ENCODE assay signal across 1 cellular context in the genomic region with DNA sequence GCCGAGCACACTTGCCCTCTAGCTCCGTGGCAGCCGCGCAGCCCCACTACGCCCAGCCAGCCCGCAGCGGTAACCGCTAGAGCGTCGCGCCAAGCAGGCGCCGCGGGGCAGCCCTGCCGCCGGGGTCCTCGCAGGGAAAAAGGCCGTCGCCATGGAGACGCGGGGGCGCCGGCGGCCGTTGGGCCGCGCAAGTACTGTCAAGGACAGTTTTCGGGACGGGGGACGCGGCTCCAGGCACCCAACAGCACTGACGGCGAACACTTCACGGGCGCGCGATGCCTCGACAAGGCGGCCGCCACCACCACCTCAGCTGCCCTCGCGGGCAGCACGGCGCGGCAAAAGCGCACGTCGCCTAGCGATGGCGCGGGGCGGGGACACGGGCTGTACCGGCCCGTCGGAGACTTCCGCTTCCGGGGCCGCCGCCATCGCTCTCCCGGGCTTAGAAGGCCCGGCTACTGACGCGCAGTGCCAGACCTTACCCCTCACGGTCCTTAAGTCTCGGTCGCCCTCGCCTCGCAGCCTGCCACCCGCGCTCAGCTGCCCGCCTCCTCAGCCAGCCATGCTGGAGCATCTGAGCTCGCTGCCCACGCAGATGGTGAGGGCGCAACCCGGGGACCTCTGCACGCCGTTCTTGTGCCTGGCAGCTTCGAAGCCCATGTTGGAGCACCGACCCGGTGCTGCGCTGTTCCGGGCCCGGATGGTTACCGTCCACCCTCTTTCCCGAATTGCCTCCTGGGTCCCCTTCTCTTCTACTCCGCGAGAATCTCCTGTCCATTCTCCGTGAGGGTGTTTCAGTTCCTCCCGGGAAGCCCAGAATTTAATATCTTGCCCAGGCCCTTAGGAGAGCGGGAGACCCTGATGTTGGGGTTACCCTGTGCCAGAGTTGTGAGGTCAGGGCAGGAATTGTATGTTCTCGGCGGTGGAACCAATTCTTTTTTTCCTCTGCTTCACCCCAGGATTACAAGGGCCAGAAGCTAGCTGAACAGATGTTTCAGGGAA.
TF ChIP-seq lines count a peak whose summit lies in the region.

A gene with protein sequence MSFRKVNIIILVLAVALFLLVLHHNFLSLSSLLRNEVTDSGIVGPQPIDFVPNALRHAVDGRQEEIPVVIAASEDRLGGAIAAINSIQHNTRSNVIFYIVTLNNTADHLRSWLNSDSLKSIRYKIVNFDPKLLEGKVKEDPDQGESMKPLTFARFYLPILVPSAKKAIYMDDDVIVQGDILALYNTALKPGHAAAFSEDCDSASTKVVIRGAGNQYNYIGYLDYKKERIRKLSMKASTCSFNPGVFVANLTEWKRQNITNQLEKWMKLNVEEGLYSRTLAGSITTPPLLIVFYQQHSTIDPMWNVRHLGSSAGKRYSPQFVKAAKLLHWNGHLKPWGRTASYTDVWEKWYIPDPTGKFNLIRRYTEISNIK (minus strand): TSS at position 104 of the 999 bp plus-strand sequence. CDS start 5,331 bp downstream, outside the sequence.
A gene (plus strand): TSS at position 419 of the 999 bp plus-strand sequence. CDS start 141 bp downstream, at position 560.

TF ChIP-seq in HEK293, 187 proteins besides CTCF, POLR2A, EP300 and RAD21 (continued from another document and continues in another):
- TF ChIP-seq, protein P1, sequence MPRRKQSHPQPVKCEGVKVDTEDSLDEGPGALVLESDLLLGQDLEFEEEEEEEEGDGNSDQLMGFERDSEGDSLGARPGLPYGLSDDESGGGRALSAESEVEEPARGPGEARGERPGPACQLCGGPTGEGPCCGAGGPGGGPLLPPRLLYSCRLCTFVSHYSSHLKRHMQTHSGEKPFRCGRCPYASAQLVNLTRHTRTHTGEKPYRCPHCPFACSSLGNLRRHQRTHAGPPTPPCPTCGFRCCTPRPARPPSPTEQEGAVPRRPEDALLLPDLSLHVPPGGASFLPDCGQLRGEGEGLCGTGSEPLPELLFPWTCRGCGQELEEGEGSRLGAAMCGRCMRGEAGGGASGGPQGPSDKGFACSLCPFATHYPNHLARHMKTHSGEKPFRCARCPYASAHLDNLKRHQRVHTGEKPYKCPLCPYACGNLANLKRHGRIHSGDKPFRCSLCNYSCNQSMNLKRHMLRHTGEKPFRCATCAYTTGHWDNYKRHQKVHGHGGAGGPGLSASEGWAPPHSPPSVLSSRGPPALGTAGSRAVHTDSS (tag by site-specific recombination; IDR thresholded peaks at IDR 0.05), result no peak
- no peak for TF ChIP-seq ZNF292 (tag by site-specific recombination; IDR thresholded peaks at IDR 0.05; ENCODE audit: borderline replicate concordance, low read depth)
- TF ChIP-seq ZNF169 (tag by site-specific recombination; IDR thresholded peaks at IDR 0.05), result no peak
- peak; percentile 21; the same call in 1 of the 2 replicates for TF ChIP-seq ZIC2 (tag by site-specific recombination; IDR thresholded peaks at IDR 0.05)
- TF ChIP-seq, protein P2, sequence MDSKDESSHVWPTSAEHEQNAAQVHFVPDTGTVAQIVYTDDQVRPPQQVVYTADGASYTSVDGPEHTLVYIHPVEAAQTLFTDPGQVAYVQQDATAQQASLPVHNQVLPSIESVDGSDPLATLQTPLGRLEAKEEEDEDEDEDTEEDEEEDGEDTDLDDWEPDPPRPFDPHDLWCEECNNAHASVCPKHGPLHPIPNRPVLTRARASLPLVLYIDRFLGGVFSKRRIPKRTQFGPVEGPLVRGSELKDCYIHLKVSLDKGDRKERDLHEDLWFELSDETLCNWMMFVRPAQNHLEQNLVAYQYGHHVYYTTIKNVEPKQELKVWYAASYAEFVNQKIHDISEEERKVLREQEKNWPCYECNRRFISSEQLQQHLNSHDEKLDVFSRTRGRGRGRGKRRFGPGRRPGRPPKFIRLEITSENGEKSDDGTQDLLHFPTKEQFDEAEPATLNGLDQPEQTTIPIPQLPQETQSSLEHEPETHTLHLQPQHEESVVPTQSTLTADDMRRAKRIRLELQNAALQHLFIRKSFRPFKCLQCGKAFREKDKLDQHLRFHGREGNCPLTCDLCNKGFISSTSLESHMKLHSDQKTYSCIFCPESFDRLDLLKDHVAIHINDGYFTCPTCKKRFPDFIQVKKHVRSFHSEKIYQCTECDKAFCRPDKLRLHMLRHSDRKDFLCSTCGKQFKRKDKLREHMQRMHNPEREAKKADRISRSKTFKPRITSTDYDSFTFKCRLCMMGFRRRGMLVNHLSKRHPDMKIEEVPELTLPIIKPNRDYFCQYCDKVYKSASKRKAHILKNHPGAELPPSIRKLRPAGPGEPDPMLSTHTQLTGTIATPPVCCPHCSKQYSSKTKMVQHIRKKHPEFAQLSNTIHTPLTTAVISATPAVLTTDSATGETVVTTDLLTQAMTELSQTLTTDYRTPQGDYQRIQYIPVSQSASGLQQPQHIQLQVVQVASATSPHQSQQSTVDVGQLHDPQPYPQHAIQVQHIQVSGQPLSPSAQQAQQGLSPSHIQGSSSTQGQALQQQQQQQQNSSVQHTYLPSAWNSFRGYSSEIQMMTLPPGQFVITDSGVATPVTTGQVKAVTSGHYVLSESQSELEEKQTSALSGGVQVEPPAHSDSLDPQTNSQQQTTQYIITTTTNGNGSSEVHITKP (tag by site-specific recombination; IDR thresholded peaks at IDR 0.05), result no peak
- TF ChIP-seq ZNF221 (tag by site-specific recombination; IDR thresholded peaks at IDR 0.05; ENCODE audit: borderline replicate concordance), result no peak
- TF ChIP-seq ZNF341 (tag by site-specific recombination; IDR thresholded peaks at IDR 0.05; ENCODE audit: low read depth), result peak; percentile 79
- TF ChIP-seq, protein P3, sequence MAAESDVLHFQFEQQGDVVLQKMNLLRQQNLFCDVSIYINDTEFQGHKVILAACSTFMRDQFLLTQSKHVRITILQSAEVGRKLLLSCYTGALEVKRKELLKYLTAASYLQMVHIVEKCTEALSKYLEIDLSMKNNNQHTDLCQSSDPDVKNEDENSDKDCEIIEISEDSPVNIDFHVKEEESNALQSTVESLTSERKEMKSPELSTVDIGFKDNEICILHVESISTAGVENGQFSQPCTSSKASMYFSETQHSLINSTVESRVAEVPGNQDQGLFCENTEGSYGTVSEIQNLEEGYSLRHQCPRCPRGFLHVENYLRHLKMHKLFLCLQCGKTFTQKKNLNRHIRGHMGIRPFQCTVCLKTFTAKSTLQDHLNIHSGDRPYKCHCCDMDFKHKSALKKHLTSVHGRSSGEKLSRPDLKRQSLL (tag by site-specific recombination; IDR thresholded peaks at IDR 0.05), result no peak
- TF ChIP-seq, protein P4, sequence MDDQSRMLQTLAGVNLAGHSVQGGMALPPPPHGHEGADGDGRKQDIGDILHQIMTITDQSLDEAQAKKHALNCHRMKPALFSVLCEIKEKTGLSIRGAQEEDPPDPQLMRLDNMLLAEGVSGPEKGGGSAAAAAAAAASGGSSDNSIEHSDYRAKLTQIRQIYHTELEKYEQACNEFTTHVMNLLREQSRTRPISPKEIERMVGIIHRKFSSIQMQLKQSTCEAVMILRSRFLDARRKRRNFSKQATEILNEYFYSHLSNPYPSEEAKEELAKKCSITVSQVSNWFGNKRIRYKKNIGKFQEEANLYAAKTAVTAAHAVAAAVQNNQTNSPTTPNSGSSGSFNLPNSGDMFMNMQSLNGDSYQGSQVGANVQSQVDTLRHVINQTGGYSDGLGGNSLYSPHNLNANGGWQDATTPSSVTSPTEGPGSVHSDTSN (CRISPR knock-in tag; IDR thresholded peaks at IDR 0.05), result no peak
- TF ChIP-seq, protein P5, sequence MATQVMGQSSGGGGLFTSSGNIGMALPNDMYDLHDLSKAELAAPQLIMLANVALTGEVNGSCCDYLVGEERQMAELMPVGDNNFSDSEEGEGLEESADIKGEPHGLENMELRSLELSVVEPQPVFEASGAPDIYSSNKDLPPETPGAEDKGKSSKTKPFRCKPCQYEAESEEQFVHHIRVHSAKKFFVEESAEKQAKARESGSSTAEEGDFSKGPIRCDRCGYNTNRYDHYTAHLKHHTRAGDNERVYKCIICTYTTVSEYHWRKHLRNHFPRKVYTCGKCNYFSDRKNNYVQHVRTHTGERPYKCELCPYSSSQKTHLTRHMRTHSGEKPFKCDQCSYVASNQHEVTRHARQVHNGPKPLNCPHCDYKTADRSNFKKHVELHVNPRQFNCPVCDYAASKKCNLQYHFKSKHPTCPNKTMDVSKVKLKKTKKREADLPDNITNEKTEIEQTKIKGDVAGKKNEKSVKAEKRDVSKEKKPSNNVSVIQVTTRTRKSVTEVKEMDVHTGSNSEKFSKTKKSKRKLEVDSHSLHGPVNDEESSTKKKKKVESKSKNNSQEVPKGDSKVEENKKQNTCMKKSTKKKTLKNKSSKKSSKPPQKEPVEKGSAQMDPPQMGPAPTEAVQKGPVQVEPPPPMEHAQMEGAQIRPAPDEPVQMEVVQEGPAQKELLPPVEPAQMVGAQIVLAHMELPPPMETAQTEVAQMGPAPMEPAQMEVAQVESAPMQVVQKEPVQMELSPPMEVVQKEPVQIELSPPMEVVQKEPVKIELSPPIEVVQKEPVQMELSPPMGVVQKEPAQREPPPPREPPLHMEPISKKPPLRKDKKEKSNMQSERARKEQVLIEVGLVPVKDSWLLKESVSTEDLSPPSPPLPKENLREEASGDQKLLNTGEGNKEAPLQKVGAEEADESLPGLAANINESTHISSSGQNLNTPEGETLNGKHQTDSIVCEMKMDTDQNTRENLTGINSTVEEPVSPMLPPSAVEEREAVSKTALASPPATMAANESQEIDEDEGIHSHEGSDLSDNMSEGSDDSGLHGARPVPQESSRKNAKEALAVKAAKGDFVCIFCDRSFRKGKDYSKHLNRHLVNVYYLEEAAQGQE (tag by site-specific recombination; IDR thresholded peaks at IDR 0.05), result 0 out of 2 replicates have a peak, but pooled peaks have one; percentile 24
- TF ChIP-seq ZBTB8A (tag by site-specific recombination; IDR thresholded peaks at IDR 0.05), result peak; percentile 93
- peak; percentile 21; the same call in 1 of the 2 replicates for TF ChIP-seq ZNF394 (tag by site-specific recombination; IDR thresholded peaks at IDR 0.05; ENCODE audit: borderline replicate concordance)
- peak; percentile 71; the same call in 1 of the 2 replicates for TF ChIP-seq ZNF2 (tag by site-specific recombination; IDR thresholded peaks at IDR 0.05)
- TF ChIP-seq ZNF266 (tag by site-specific recombination; IDR thresholded peaks at IDR 0.05; ENCODE audit: low read depth), result no peak
- peak; percentile 58; the same call in 1 of the 2 replicates for TF ChIP-seq ZSCAN30 (tag by site-specific recombination; IDR thresholded peaks at IDR 0.05)
- no peak for TF ChIP-seq ZNF747 (tag by site-specific recombination; IDR thresholded peaks at IDR 0.05)
- TF ChIP-seq ZNF571 (tag by site-specific recombination; IDR thresholded peaks at IDR 0.05), result no peak
- no peak for TF ChIP-seq OSR2 (tag by site-specific recombination; IDR thresholded peaks at IDR 0.05)
- no peak for TF ChIP-seq ZNF114 (tag by site-specific recombination; IDR thresholded peaks at IDR 0.05)
- peak; percentile 96 for TF ChIP-seq MYNN (tag by site-specific recombination; IDR thresholded peaks at IDR 0.05; ENCODE audit: borderline replicate concordance)
- no peak for TF ChIP-seq ZBTB21 (tag by site-specific recombination; IDR thresholded peaks at IDR 0.05)
- no peak for TF ChIP-seq ZNF791 (tag by site-specific recombination; IDR thresholded peaks at IDR 0.05)
- TF ChIP-seq, protein P6, sequence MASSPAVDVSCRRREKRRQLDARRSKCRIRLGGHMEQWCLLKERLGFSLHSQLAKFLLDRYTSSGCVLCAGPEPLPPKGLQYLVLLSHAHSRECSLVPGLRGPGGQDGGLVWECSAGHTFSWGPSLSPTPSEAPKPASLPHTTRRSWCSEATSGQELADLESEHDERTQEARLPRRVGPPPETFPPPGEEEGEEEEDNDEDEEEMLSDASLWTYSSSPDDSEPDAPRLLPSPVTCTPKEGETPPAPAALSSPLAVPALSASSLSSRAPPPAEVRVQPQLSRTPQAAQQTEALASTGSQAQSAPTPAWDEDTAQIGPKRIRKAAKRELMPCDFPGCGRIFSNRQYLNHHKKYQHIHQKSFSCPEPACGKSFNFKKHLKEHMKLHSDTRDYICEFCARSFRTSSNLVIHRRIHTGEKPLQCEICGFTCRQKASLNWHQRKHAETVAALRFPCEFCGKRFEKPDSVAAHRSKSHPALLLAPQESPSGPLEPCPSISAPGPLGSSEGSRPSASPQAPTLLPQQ (tag by site-specific recombination; IDR thresholded peaks at IDR 0.05), result 0 out of 2 replicates have a peak, but pooled peaks have one; percentile 20
- TF ChIP-seq ZNF626 (tag by site-specific recombination; IDR thresholded peaks at IDR 0.05), result no peak
- TF ChIP-seq ZNF664 (tag by site-specific recombination; IDR thresholded peaks at IDR 0.05), result no peak
- TF ChIP-seq ZNF16 (tag by site-specific recombination; IDR thresholded peaks at IDR 0.05; ENCODE audit: low read depth), result no peak
- TF ChIP-seq ZNF549 (tag by site-specific recombination; IDR thresholded peaks at IDR 0.05), result no peak
- no peak for TF ChIP-seq SETDB1 (IDR thresholded peaks at IDR 0.05; ENCODE audit: insufficient read length, low read length)
- TF ChIP-seq KLF16 (tag by site-specific recombination; IDR thresholded peaks at IDR 0.05), result no peak; the same call in 1 of the 2 replicates
- TF ChIP-seq ZNF366 (tag by site-specific recombination; conservative IDR thresholded peaks at IDR 0.05), result no peak
- TF ChIP-seq ZBTB1 (tag by site-specific recombination; IDR thresholded peaks at IDR 0.05), result peak; percentile 100
- peak; percentile 48; the same call in 1 of the 2 replicates for TF ChIP-seq ZNF610 (tag by site-specific recombination; IDR thresholded peaks at IDR 0.05; ENCODE audit: borderline replicate concordance)
- TF ChIP-seq, protein P7, sequence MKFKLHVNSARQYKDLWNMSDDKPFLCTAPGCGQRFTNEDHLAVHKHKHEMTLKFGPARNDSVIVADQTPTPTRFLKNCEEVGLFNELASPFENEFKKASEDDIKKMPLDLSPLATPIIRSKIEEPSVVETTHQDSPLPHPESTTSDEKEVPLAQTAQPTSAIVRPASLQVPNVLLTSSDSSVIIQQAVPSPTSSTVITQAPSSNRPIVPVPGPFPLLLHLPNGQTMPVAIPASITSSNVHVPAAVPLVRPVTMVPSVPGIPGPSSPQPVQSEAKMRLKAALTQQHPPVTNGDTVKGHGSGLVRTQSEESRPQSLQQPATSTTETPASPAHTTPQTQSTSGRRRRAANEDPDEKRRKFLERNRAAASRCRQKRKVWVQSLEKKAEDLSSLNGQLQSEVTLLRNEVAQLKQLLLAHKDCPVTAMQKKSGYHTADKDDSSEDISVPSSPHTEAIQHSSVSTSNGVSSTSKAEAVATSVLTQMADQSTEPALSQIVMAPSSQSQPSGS (tag by site-specific recombination; IDR thresholded peaks at IDR 0.05; ENCODE audit: low read depth), result no peak
